In genomic region chr1:145804235-145805045, GRCh38 we compare ENCODE assay signal across 2 cellular contexts.
TF ChIP-seq lines count a peak whose summit lies in the region.

No MANE protein-coding gene starts in this region.

TF ChIP-seq in GM12891, 5 proteins besides CTCF, POLR2A, EP300 and RAD21:
- TF ChIP-seq SPI1 (IDR thresholded peaks at IDR 0.05; ENCODE audit: low read depth, low read length), result peak; percentile 57
- no peak for TF ChIP-seq POU2F2 (IDR thresholded peaks at IDR 0.05; ENCODE audit: low read depth, low read length)
- no peak for TF ChIP-seq PAX5 (IDR thresholded peaks at IDR 0.05; ENCODE audit: insufficient read depth, low read length, severe bottlenecking)
- no peak for TF ChIP-seq TAF1 (IDR thresholded peaks at IDR 0.05; ENCODE audit: low read depth, low read length)
- TF ChIP-seq POLR2AphosphoS5 (IDR thresholded peaks at IDR 0.05; ENCODE audit: low read depth, low read length), result no peak
TF ChIP-seq in GM12891: peak in this region for 1.

TF ChIP-seq in K562, 482 proteins besides CTCF, POLR2A, EP300 and RAD21:
- TF ChIP-seq HMBOX1 (IDR thresholded peaks at IDR 0.05) (peak; percentile 36; the same call in 1 of the 2 replicates), ELK1 (CRISPR knock-in tag; IDR thresholded peaks at IDR 0.05) (no peak), SPI1 (IDR thresholded peaks at IDR 0.05; ENCODE audit: borderline replicate concordance, low read depth, low read length) (peak; percentile 87)
TF ChIP-seq in K562: peak in this region for 2.
